In the genomic region with DNA sequence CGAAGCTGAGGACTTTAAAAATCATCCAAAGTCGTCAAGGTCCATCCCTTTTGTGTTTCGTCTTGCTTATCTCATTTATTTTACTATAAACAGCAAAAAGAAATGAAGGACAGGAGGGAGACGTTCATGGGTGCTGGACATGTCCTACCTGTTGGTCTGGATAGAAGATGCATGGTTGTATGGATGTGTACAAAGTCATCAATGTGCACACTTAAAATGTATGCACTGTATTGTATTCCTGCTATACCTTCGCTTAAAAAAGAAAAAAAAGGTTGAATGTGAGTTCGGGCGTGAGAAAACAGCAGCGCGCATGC, we compare ENCODE assay signal across 8 cellular contexts. TPM values are rescaled to one million over a fixed set of nuclear protein-coding genes. Genes with fewer than 3 reads are reported as not detected.
DNase-seq lines count a peak whose midpoint lies in the region; FAIRE-seq and TF ChIP-seq lines count a peak whose summit lies in the region.

No MANE protein-coding gene starts in this region.

- H3K27me3 ChIP-seq in Peyer's patch (no peaks in the 10 kb centered on the region), esophagus squamous epithelium (no peaks in the 10 kb centered on the region), prostate gland (replicated peaks; ENCODE audit: insufficient read depth) (no peaks in the 10 kb centered on the region)

- H3K9me3 ChIP-seq in Peyer's patch (no peaks in the 10 kb centered on the region), esophagus squamous epithelium (no peaks in the 10 kb centered on the region), prostate gland (no peaks in the 10 kb centered on the region)

- TF ChIP-seq POLR2A in Peyer's patch (IDR thresholded peaks at IDR 0.05), result no peak
- TF ChIP-seq POLR2A in esophagus squamous epithelium (IDR thresholded peaks at IDR 0.05), result no peak
- no peak for TF ChIP-seq POLR2A in prostate gland (IDR thresholded peaks at IDR 0.05)

- DNase-seq in GM12865 (ENCODE audit: low read depth) (no peak), Peyer's patch (no peak), esophagus squamous epithelium (lab: John Stamatoyannopoulos, UW) (no peak), prostate gland (ENCODE audit: low spot score) (no peak), posterior cingulate gyrus (no peak), D721Med (ENCODE audit: insufficient read length, low spot score) (no peak), superior temporal gyrus (ENCODE audit: extremely low spot score) (no peak)
- DNase-seq in activated effector memory CD4-positive, alpha-beta T cell treated with anti-CD3 and anti-CD28 coated beads, Interleukin-2, amount 50 U/mL, for 16 hours, result no peak

- H3K36me3 ChIP-seq in Peyer's patch, result no peaks in the 10 kb centered on the region
- peaks cover 0 to 4% (median 0%) of the 10 kb centered on the region in 3 donors for H3K36me3 ChIP-seq in esophagus squamous epithelium
- no peaks in the 10 kb centered on the region for H3K36me3 ChIP-seq in prostate gland

- peaks cover 0 to 12% (median 7%) of the 10 kb centered on the region in 4 donors for H3K4me1 ChIP-seq in Peyer's patch
- peaks cover 5 to 38% (median 27%) of the 10 kb centered on the region in 3 donors for H3K4me1 ChIP-seq in esophagus squamous epithelium
- H3K4me1 ChIP-seq in prostate gland (replicated peaks), result no peaks in the 10 kb centered on the region

- H3K4me3 ChIP-seq in GM12865 (ENCODE audit: low read depth, low read length) (peak overlapping the region; percentile 51), Peyer's patch (peak overlapping the region; percentile 74 to 94 (median 83)), esophagus squamous epithelium (peak overlapping the region; percentile 80 to 97 (median 88)), prostate gland (peak overlapping the region; percentile 78 to 92)

- peak overlapping the region; percentile 84 to 99 (median 95) for H3K27ac ChIP-seq in Peyer's patch
- H3K27ac ChIP-seq in esophagus squamous epithelium, result peak overlapping the region; percentile 88 to 98 (median 97)
- peak overlapping the region; percentile 91 to 94 for H3K27ac ChIP-seq in prostate gland

- 4 to 8% methylated on average over 9 of the region's 9 CpGs for WGBS in esophagus squamous epithelium, 2 donors
- 4% methylated on average over 9 of the region's 9 CpGs for WGBS in prostate gland

- no peak for TF ChIP-seq CTCF in GM12865 (IDR thresholded peaks at IDR 0.05; ENCODE audit: insufficient read depth, low read depth, low read length, missing control alignments)
- TF ChIP-seq CTCF in Peyer's patch (IDR thresholded peaks at IDR 0.05), result no peak
- TF ChIP-seq CTCF in esophagus squamous epithelium (IDR thresholded peaks at IDR 0.05), result no peak
- TF ChIP-seq CTCF in prostate gland (IDR thresholded peaks at IDR 0.05), result no peak
- TF ChIP-seq CTCF in D721Med (IDR thresholded peaks at IDR 0.05; ENCODE audit: insufficient read depth, missing control alignments), result no peak

- FAIRE-seq in D721Med (lab: Jason Lieb, UNC), result no peak

- intact Hi-C loops in esophagus squamous epithelium (cut with DNase I) (no loop called here), prostate gland (cut with DNase I) (loop anchor here (5.0 to 10.0 kb wide), 3 partner anchors 67 to 269 kb away; partner anchors contain the start of gene KIAA0232), posterior cingulate gyrus (cut with DNase I) (no loop called here)

RNA-seq across cellular contexts. Expression of gene BLOC1S4, which starts 0.3 kb away (rescaled TPM):
- total RNA-seq in Peyer's patch (10 to 100 TPM; 20.0 to 20.6 (median 20.2) TPM), esophagus squamous epithelium (10 to 100 TPM; 12.4 to 19.6 (median 14.3) TPM), prostate gland (10 to 100 TPM; 20.4 to 35.2 TPM)

RNA-seq across cellular contexts. Expression of gene MRFAP1L1, which starts 6.0 kb away (rescaled TPM):
- total RNA-seq in Peyer's patch, result 10 to 100 TPM; 34.9 to 61.1 (median 37.4) TPM
- total RNA-seq in esophagus squamous epithelium, result 10 to 100 TPM; 29.5 to 63.5 (median 48.2) TPM
- total RNA-seq in prostate gland, result 10 to 100 TPM; 65.2 to 81.9 TPM

RNA-seq across cellular contexts. Expression of gene S100P, which starts 22.0 kb away (rescaled TPM):
- total RNA-seq in Peyer's patch (1 to 10 TPM in 2 of 4 donors, not detected in 2; 1.5 to 3.3 TPM), esophagus squamous epithelium (10 to 100 TPM; 15.8 to 65.8 (median 51.8) TPM), prostate gland (10 to 100 TPM in 1 of 2 donors, 1 to 10 TPM in 1; 7.3 to 21.9 TPM)
